In the genomic region with DNA sequence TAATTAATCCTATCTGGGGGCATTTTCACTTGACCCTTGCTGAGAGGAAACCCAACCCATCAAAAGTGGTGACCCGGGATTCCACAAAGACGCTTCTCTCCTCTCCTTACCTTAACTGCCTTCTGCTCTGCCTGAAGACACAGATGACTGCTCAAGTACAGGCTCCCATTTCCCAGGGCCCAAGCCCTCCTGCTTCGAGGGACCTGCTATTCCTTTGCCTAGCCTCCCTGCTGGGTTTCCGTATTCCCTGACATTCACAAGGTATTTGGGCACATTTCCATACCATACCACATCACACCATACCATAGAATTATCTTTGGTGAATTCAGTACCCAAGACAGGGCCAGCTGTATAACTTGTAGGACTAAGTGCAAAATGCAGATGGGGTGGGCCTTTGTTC, we compare ENCODE assay signal across 35 cellular contexts. TPM values are rescaled to one million over a fixed set of nuclear protein-coding genes. Genes with fewer than 3 reads are reported as not detected.
"Had no signal": no experiment of that assay in that cellular context is flagged by ENCODE, and none has a peak within 500 bp of the region (broad histone marks: within the 10 kb centered on the region; RNA-seq: fewer than 3 reads in every experiment).

No MANE protein-coding gene starts in this region.

- H3K4me3 Mint-ChIP-seq: activated CD4-positive, alpha-beta memory T cell treated with anti-CD3 and anti-CD28 coated beads, Interleukin-2, amount 10 ng/mL, durations not matched to agents 7 days and 5 days; activated CD4-positive, alpha-beta T cell treated with anti-CD3 and anti-CD28 coated beads for 36 hours; activated CD8-positive, alpha-beta memory T cell treated with anti-CD3 and anti-CD28 coated beads, Interleukin-2, amount 10 ng/mL, durations not matched to agents 7 days and 5 days; activated naive CD4-positive, alpha-beta T cell treated with anti-CD3 and anti-CD28 coated beads, Interleukin-2, amount 10 ng/mL, durations not matched to agents 7 days and 5 days; activated naive CD8-positive, alpha-beta T cell; activated naive CD8-positive, alpha-beta T cell treated with anti-CD3 and anti-CD28 coated beads, Interleukin-2, amount 50 U/mL, for 24 hours; brain had no signal

- H3K36me3 Mint-ChIP-seq: activated CD8-positive, alpha-beta memory T cell treated with anti-CD3 and anti-CD28 coated beads, Interleukin-2, amount 10 ng/mL, durations not matched to agents 7 days and 5 days; activated naive CD4-positive, alpha-beta T cell treated with anti-CD3 and anti-CD28 coated beads, Interleukin-2, amount 10 ng/mL, durations not matched to agents 7 days and 5 days; activated naive CD8-positive, alpha-beta T cell; brain had no signal

- H3K36me3 ChIP-seq: SJCRH30 had no signal

- H3K27ac Mint-ChIP-seq: activated CD4-positive, alpha-beta memory T cell treated with anti-CD3 and anti-CD28 coated beads, Interleukin-2, amount 10 ng/mL, durations not matched to agents 7 days and 5 days; activated CD4-positive, alpha-beta T cell treated with anti-CD3 and anti-CD28 coated beads for 36 hours; activated CD8-positive, alpha-beta memory T cell treated with anti-CD3 and anti-CD28 coated beads, Interleukin-2, amount 10 ng/mL, durations not matched to agents 7 days and 5 days; activated naive CD4-positive, alpha-beta T cell treated with anti-CD3 and anti-CD28 coated beads, Interleukin-2, amount 10 ng/mL, durations not matched to agents 7 days and 5 days; activated naive CD8-positive, alpha-beta T cell; activated naive CD8-positive, alpha-beta T cell treated with anti-CD3 and anti-CD28 coated beads, Interleukin-2, amount 50 U/mL, for 24 hours; brain had no signal

- H3K27me3 Mint-ChIP-seq: activated naive CD8-positive, alpha-beta T cell had no signal

- H3K4me1 ChIP-seq: SJCRH30 had no signal

- H3K27me3 ChIP-seq: SJCRH30 had no signal

- H3K4me3 ChIP-seq: SJCRH30, SK-N-MC had no signal

- H3K9me3 ChIP-seq: SJCRH30 had no signal

- H3K4me1 Mint-ChIP-seq: activated CD4-positive, alpha-beta T cell treated with anti-CD3 and anti-CD28 coated beads for 36 hours; brain had no signal

- ATAC-seq: activated CD4-positive, alpha-beta T cell treated with anti-CD3 and anti-CD28 coated beads for 36 hours; activated CD4-positive, CD25-positive, alpha-beta regulatory T cell treated with anti-CD3 and anti-CD28 coated beads, Interleukin-2, amount 50 U/mL, for 24 hours; activated CD8-positive, alpha-beta memory T cell treated with anti-CD3 and anti-CD28 coated beads, Interleukin-2, amount 10 ng/mL, durations not matched to agents 7 days and 5 days; activated naive CD8-positive, alpha-beta T cell treated with anti-CD3 and anti-CD28 coated beads, Interleukin-2, amount 50 U/mL, for 24 hours; Panc1 had no signal

- DNase-seq: activated CD4-positive, alpha-beta memory T cell treated with anti-CD3 and anti-CD28 coated beads, Interleukin-2, amount 10 ng/mL, durations not matched to agents 7 days and 5 days; activated CD4-positive, alpha-beta T cell treated with anti-CD3 and anti-CD28 coated beads for 36 hours; activated CD8-positive, alpha-beta memory T cell treated with anti-CD3 and anti-CD28 coated beads for 24 hours; activated CD8-positive, alpha-beta memory T cell treated with anti-CD3 and anti-CD28 coated beads, Interleukin-2, amount 10 ng/mL, durations not matched to agents 7 days and 5 days; activated CD8-positive, alpha-beta memory T cell treated with anti-CD3 and anti-CD28 coated beads, Interleukin-2, amount 50 U/mL, for 48 hours; activated effector memory CD4-positive, alpha-beta T cell treated with Interleukin-2 at 50 U/mL for 16 hours; activated naive CD4-positive, alpha-beta T cell treated with anti-CD3 and anti-CD28 coated beads, Interleukin-2, amount 10 ng/mL, durations not matched to agents 7 days and 5 days; activated naive CD8-positive, alpha-beta T cell treated with anti-CD3 and anti-CD28 coated beads, Interleukin-2, amount 50 U/mL, for 24 hours; activated T-cell treated with anti-CD3 and anti-CD28 coated beads, Interleukin-2, amount 50 U/mL, for 48 hours; anterior cingulate cortex; caudate nucleus; NCI-H1105; NCI-H1417 treated with DMSO at 0.1 percent for 48 hours; NCI-H187 treated with DMSO at 0.1 percent for 48 hours; NCI-H2081; NCI-H2171 treated with DMSO at 0.1 percent for 48 hours; NCI-H2227 treated with DMSO at 0.1 percent for 48 hours; NCI-H446; NCI-H510A treated with DMSO at 0.1 percent for 48 hours; NCI-H526 treated with DMSO at 0.1 percent for 48 hours; NCI-H774; SHP77; SJCRH30; T1000 had no signal

- H3K27ac ChIP-seq: KMS-11, SJCRH30, SK-N-MC had no signal

- H3K9me3 Mint-ChIP-seq: activated CD4-positive, alpha-beta memory T cell treated with anti-CD3 and anti-CD28 coated beads, Interleukin-2, amount 10 ng/mL, durations not matched to agents 7 days and 5 days; activated naive CD4-positive, alpha-beta T cell treated with anti-CD3 and anti-CD28 coated beads, Interleukin-2, amount 10 ng/mL, durations not matched to agents 7 days and 5 days; activated naive CD8-positive, alpha-beta T cell treated with anti-CD3 and anti-CD28 coated beads, Interleukin-2, amount 50 U/mL, for 24 hours had no signal

RNA-seq across cellular contexts. Expression of a gene that starts 22.2 kb away (rescaled TPM):
- total RNA-seq: activated CD4-positive, alpha-beta memory T cell treated with anti-CD3 and anti-CD28 coated beads, Interleukin-2, amount 10 ng/mL, durations not matched to agents 7 days and 5 days; activated CD4-positive, alpha-beta T cell treated with anti-CD3 and anti-CD28 coated beads for 36 hours; activated CD8-positive, alpha-beta memory T cell treated with anti-CD3 and anti-CD28 coated beads, Interleukin-2, amount 10 ng/mL, durations not matched to agents 7 days and 5 days; LHCN-M2; M059J; RPMI7951; SJCRH30; T-helper 1 cell treated with Interleukin-12 subunit alpha and Interleukin-12 subunit beta and Interleukin-4 antibody, amounts not matched to agents 30 ng/mL and 1 ng/mL, for 36 hours; T-helper 2 cell treated with Interferon-gamma antibody and Interleukin-4, amounts not matched to agents 100 ng/mL and 5 ng/mL, for 36 hours had no signal
